ENCODE assay signal across 1 cellular context in genomic region chr9:137430723-137431415, GRCh38.
TF ChIP-seq lines count a peak whose summit lies in the region.

No MANE protein-coding gene starts in this region.

TF ChIP-seq in WTC11, 78 proteins besides CTCF, POLR2A, EP300 and RAD21 (continued from another document):
- TF ChIP-seq ZBTB43 (CRISPR knock-in tag; IDR thresholded peaks at IDR 0.05) (no peak), FOXP4 (CRISPR knock-in tag; IDR thresholded peaks at IDR 0.05) (no peak), CDX4 (CRISPR knock-in tag; IDR thresholded peaks at IDR 0.05; ENCODE audit: borderline replicate concordance) (no peak), ATF2 (CRISPR knock-in tag; IDR thresholded peaks at IDR 0.05; ENCODE audit: borderline replicate concordance, low read depth) (no peak), HMGA2 (CRISPR knock-in tag; IDR thresholded peaks at IDR 0.05) (no peak), ZNF263 (CRISPR knock-in tag; IDR thresholded peaks at IDR 0.05; ENCODE audit: low read depth) (no peak)
